In genomic region chr11:28343304-28344233, GRCh38 we compare ENCODE assay signal across 11 cellular contexts.
DNase-seq lines count a peak whose midpoint lies in the region; ATAC-seq, FAIRE-seq and TF ChIP-seq lines count a peak whose summit lies in the region.
"Had no signal": no experiment of that assay in that cellular context is flagged by ENCODE, and none has a peak within 500 bp of the region (broad histone marks: within the 10 kb centered on the region; RNA-seq: fewer than 3 reads in every experiment).

No MANE protein-coding gene starts in this region.

- no peaks in the 10 kb centered on the region for H3K36me3 ChIP-seq in endothelial cell of umbilical vein (ENCODE audit: control insufficient read depth in 2 of 2, extremely low read depth in 1 of 2, insufficient read depth in 2 of 2, low read length in 2 of 2)
- no peaks in the 10 kb centered on the region for H3K36me3 ChIP-seq in osteoblast (ENCODE audit: insufficient read depth, low read length)

- H3K4me3 ChIP-seq in endothelial cell of umbilical vein (replicated peaks in 1 of 3; ENCODE audit: insufficient read depth in 1 of 3, low read depth in 1 of 3, low read length in 3 of 3) (peak overlapping the region in 1 of 3 experiments; percentile 11), osteoblast (ENCODE audit: insufficient read depth, low read length) (no peak overlapping the region)

- H4K20me1 ChIP-seq in endothelial cell of umbilical vein (replicated peaks; ENCODE audit: control insufficient read depth, extremely low read depth, insufficient read depth, low read length), result no peaks in the 10 kb centered on the region
- no peaks in the 10 kb centered on the region for H4K20me1 ChIP-seq in osteoblast (ENCODE audit: insufficient read depth, low read length)

- POLR2A ChIA-PET in endothelial cell of umbilical vein (lab: Charles Lee), result no interaction called here

- peak overlapping the region; percentile 85 for H3K27ac ChIP-seq in endothelial cell of umbilical vein (ENCODE audit: insufficient read depth, low read depth, low read length)
- peak overlapping the region; percentile 79 for H3K27ac ChIP-seq in osteoblast (ENCODE audit: low read depth, low read length)
- H3K27ac ChIP-seq in substantia nigra (ENCODE audit: low read depth, low read length, poor library complexity, severe bottlenecking), result no peak overlapping the region

- H3K4me2 ChIP-seq in endothelial cell of umbilical vein (ENCODE audit: insufficient read depth, low read length) (peak overlapping the region; percentile 72), osteoblast (ENCODE audit: insufficient read depth, low read length) (peak overlapping the region; percentile 49)

- H3K27me3 ChIP-seq in endothelial cell of umbilical vein (ENCODE audit: control insufficient read depth in 2 of 2, insufficient read depth in 2 of 2, low read length in 2 of 2) (no peaks in the 10 kb centered on the region), osteoblast (ENCODE audit: insufficient read depth, low read length) (no peaks in the 10 kb centered on the region)

- no peaks in the 10 kb centered on the region for H3K9me3 ChIP-seq in endothelial cell of umbilical vein (replicated peaks; ENCODE audit: control insufficient read depth, insufficient read depth, low read length)
- peaks cover 5% of the 10 kb centered on the region for H3K9me3 ChIP-seq in osteoblast (ENCODE audit: low read depth, low read length)

- ATAC-seq in HG03159 (IDR thresholded peaks at IDR 0.05; ENCODE audit: unreplicated experiment), result no peak

- FAIRE-seq in endothelial cell of umbilical vein (lab: Jason Lieb, UNC), result peak; percentile 76
- FAIRE-seq: kidney had no signal

- no peaks in the 10 kb centered on the region for H3K79me2 ChIP-seq in endothelial cell of umbilical vein (ENCODE audit: control insufficient read depth, insufficient read depth, low read length)
- no peaks in the 10 kb centered on the region for H3K79me2 ChIP-seq in osteoblast (ENCODE audit: insufficient read depth, low read length)

- H3K9me1 ChIP-seq in endothelial cell of umbilical vein (replicated peaks; ENCODE audit: control insufficient read depth, extremely low read depth, insufficient read depth, low read length), result no peaks in the 10 kb centered on the region

- H3K4me1 ChIP-seq in endothelial cell of umbilical vein (ENCODE audit: control insufficient read depth, extremely low read depth, insufficient read depth, low read length), result peaks cover 14% of the 10 kb centered on the region
- H3K4me1 ChIP-seq in osteoblast (ENCODE audit: insufficient read depth, low read length), result peaks cover 19% of the 10 kb centered on the region

- CTCF ChIA-PET in endothelial cell of umbilical vein (lab: Charles Lee), result no interaction called here

- dilution Hi-C loops in endothelial cell of umbilical vein (cut with MboI; ENCODE audit: extremely low pct_ligation_motif_present, low sequenced_read_pairs), result no loop called here

- TF ChIP-seq CTCF in endothelial cell of umbilical vein (IDR thresholded peaks at IDR 0.05; ENCODE audit: extremely low read depth in 1 of 2, insufficient read depth in 1 of 2, low read depth in 1 of 2, low read length in 2 of 2) (no peak), osteoblast (IDR thresholded peaks at IDR 0.05; ENCODE audit: extremely low read depth, low read depth, low read length) (no peak)

- H2AFZ ChIP-seq in endothelial cell of umbilical vein (ENCODE audit: low read depth, low read length) (peak overlapping the region; percentile 68), osteoblast (ENCODE audit: low read length) (no peak overlapping the region)

- TF ChIP-seq POLR2A in endothelial cell of umbilical vein (IDR thresholded peaks at IDR 0.05; ENCODE audit: low read depth, low read length), result no peak

- DNase-seq in GDM1 (lab: John Stamatoyannopoulos, UW), result peak; percentile 23
- peak; percentile 71 for DNase-seq in NCI-H226
- peak; percentile 90 for DNase-seq in endothelial cell of umbilical vein (ENCODE audit: low read depth, low spot score)
- peak; percentile 78 for DNase-seq in osteoblast (ENCODE audit: insufficient read length, low spot score, missing footprints)
- DNase-seq in Ammon's horn (ENCODE audit: low spot score), result no peak
- no peak for DNase-seq in substantia nigra (lab: John Stamatoyannopoulos, UW)
- DNase-seq in activated CD8-positive, alpha-beta memory T cell treated with anti-CD3 and anti-CD28 coated beads, Interleukin-2, amount 50 U/mL, for 48 hours, result no peak
- DNase-seq: kidney; NCI-H1105; stimulated activated CD4-positive, alpha-beta T cell treated with anti-CD3 and anti-CD28 coated beads, Interleukin-4, amount 100 ng/mL, for 4 hours had no signal

- peak overlapping the region; percentile 61 for H3K9ac ChIP-seq in endothelial cell of umbilical vein (replicated peaks; ENCODE audit: extremely low read depth, insufficient read depth, low read length)

- no TSS peak for BruUV-seq in endothelial cell of umbilical vein (replicated peaks; lab: Mats Ljungman, UMichigan)

- intact Hi-C loops in endothelial cell of umbilical vein (cut with micrococcal nuclease), result loop anchor here (5.0 kb wide), 1 partner anchor 236 kb away; the partner anchor contains the start of genes KIF18A and METTL15

TF ChIP-seq in endothelial cell of umbilical vein, 7 proteins besides CTCF, POLR2A, EP300 and RAD21:
- TF ChIP-seq POLR2AphosphoS5 (IDR thresholded peaks at IDR 0.05; ENCODE audit: insufficient read depth, low read depth, low read length) (no peak), MAX (IDR thresholded peaks at IDR 0.05; ENCODE audit: insufficient read depth, insufficient read length) (no peak), MYC (IDR thresholded peaks at IDR 0.05; ENCODE audit: low read depth, low read length) (no peak), FOS (IDR thresholded peaks at IDR 0.05; ENCODE audit: borderline replicate concordance, insufficient read depth, low read length) (peak; percentile 66), GATA2 (IDR thresholded peaks at IDR 0.05; ENCODE audit: insufficient read depth, insufficient read length, low read depth, low read length) (no peak), EZH2 (IDR thresholded peaks at IDR 0.05; ENCODE audit: borderline replicate concordance, low read depth, low read length, severe bottlenecking) (no peak), JUN (IDR thresholded peaks at IDR 0.05; ENCODE audit: borderline replicate concordance, insufficient read depth, insufficient read length, low read depth) (peak; percentile 29)

Comparison
In these comparisons a context has a peak if more than half of its experiments do, and no peak if none do; other contexts are left out.
1. DNase-seq: peak in GDM1 (single experiment), NCI-H226 (single experiment), endothelial cell of umbilical vein (single experiment) and osteoblast (single experiment); none in Ammon's horn (single experiment), substantia nigra (0 of 49) and activated CD8-positive, alpha-beta memory T cell treated with anti-CD3 and anti-CD28 coated beads, Interleukin-2, amount 50 U/mL, for 48 hours (single experiment).